In genomic region chr1:85847356-85847755, GRCh38 we compare ENCODE assay signal across 17 cellular contexts.
DNase-seq lines count a peak whose midpoint lies in the region; ATAC-seq, FAIRE-seq and TF ChIP-seq lines count a peak whose summit lies in the region.
"Had no signal": no experiment of that assay in that cellular context is flagged by ENCODE, and none has a peak within 500 bp of the region (broad histone marks: within the 10 kb centered on the region; RNA-seq: fewer than 3 reads in every experiment).

No MANE protein-coding gene starts in this region.

- no peak overlapping the region for H3K9ac ChIP-seq in astrocyte (ENCODE audit: low read length)

- no peak for ATAC-seq in GM18909 (IDR thresholded peaks at IDR 0.05; ENCODE audit: poor library complexity, unreplicated experiment)
- ATAC-seq: A549 had no signal

- H3K4me1 Mint-ChIP-seq in astrocyte (ENCODE audit: low read depth, unreplicated experiment) (peaks cover 28% of the 10 kb centered on the region), chondrocyte (ENCODE audit: low read depth) (peaks cover 30% of the 10 kb centered on the region)
- H3K4me1 Mint-ChIP-seq: CD4-positive, alpha-beta memory T cell had no signal

- TF ChIP-seq CTCF in astrocyte (IDR thresholded peaks at IDR 0.05; ENCODE audit: insufficient read depth, low read depth, low read length): no peak
- TF ChIP-seq CTCF in retinal pigment epithelial cell (conservative IDR thresholded peaks at IDR 0.05; ENCODE audit: low read depth, low read length): no peak
- TF ChIP-seq CTCF in chondrocyte (IDR thresholded peaks at IDR 0.05): no peak

- H3K4me3 ChIP-seq in astrocyte (ENCODE audit: insufficient read depth, low read depth, low read length) (no peak overlapping the region), retinal pigment epithelial cell (ENCODE audit: low read length) (no peak overlapping the region)
- H3K4me3 ChIP-seq: A549, HAP-1 had no signal

- no peaks in the 10 kb centered on the region for H3K27me3 ChIP-seq in astrocyte (ENCODE audit: insufficient read depth, low read length)
- H3K27me3 ChIP-seq: BE2C had no signal

- DNase-seq in NCI-H226: peak; percentile 3
- peak; percentile 22 for DNase-seq in astrocyte (ENCODE audit: low read depth)
- peak; percentile 42 for DNase-seq in retinal pigment epithelial cell (ENCODE audit: low read depth)
- DNase-seq in substantia nigra (lab: John Stamatoyannopoulos, UW): no peak
- DNase-seq in chondrocyte (ENCODE audit: low spot score): no peak
- DNase-seq: BE2C; CD4-positive, alpha-beta memory T cell; DMS153; DMS79 treated with DMSO at 0.1 percent for 48 hours; EL; GDM1; HFFc6 had no signal

- H3K4me3 Mint-ChIP-seq in astrocyte (ENCODE audit: unreplicated experiment): no peak overlapping the region
- no peak overlapping the region for H3K4me3 Mint-ChIP-seq in chondrocyte (ENCODE audit: unreplicated experiment)
- H3K4me3 Mint-ChIP-seq: CD4-positive, alpha-beta memory T cell; HFFc6 had no signal

- no peaks in the 10 kb centered on the region for H3K9me3 Mint-ChIP-seq in astrocyte (ENCODE audit: unreplicated experiment)
- no peaks in the 10 kb centered on the region for H3K9me3 Mint-ChIP-seq in chondrocyte (ENCODE audit: low read depth)
- H3K9me3 Mint-ChIP-seq: CD4-positive, alpha-beta memory T cell; HFFc6 had no signal

- H4K20me1 ChIP-seq in astrocyte (ENCODE audit: insufficient read depth, low read length): no peaks in the 10 kb centered on the region

- H3K36me3 Mint-ChIP-seq in astrocyte (ENCODE audit: low read depth, unreplicated experiment) (no peaks in the 10 kb centered on the region), chondrocyte (ENCODE audit: low read depth) (no peaks in the 10 kb centered on the region)
- H3K36me3 Mint-ChIP-seq: CD4-positive, alpha-beta memory T cell had no signal

- peaks cover 19% of the 10 kb centered on the region for H3K4me1 ChIP-seq in astrocyte (ENCODE audit: insufficient read depth, low read length)
- H3K4me1 ChIP-seq: BE2C had no signal

- H3K4me2 ChIP-seq in astrocyte (ENCODE audit: low read length): no peak overlapping the region

- H3K27me3 Mint-ChIP-seq in astrocyte (ENCODE audit: low read depth, unreplicated experiment): no peaks in the 10 kb centered on the region
- H3K27me3 Mint-ChIP-seq in chondrocyte (ENCODE audit: low read depth): no peaks in the 10 kb centered on the region
- H3K27me3 Mint-ChIP-seq: CD4-positive, alpha-beta memory T cell had no signal

- no peaks in the 10 kb centered on the region for H3K9me3 ChIP-seq in astrocyte (ENCODE audit: insufficient read depth, low read depth, low read length)
- H3K9me3 ChIP-seq: A549, BE2C, HAP-1 had no signal

- H3K27ac ChIP-seq in astrocyte (ENCODE audit: low read depth, low read length) (no peak overlapping the region), substantia nigra (ENCODE audit: low read depth, low read length, poor library complexity, severe bottlenecking) (no peak overlapping the region)
- H3K27ac ChIP-seq: A549, C4-2B had no signal

- FAIRE-seq in astrocyte (lab: Jason Lieb, UNC): peak; percentile 5
- FAIRE-seq: A549, H1 had no signal

- no peak overlapping the region for H2AFZ ChIP-seq in astrocyte (ENCODE audit: low read depth, low read length)

- peak overlapping the region; percentile 48 for H3K27ac Mint-ChIP-seq in astrocyte (ENCODE audit: unreplicated experiment)
- no peak overlapping the region for H3K27ac Mint-ChIP-seq in chondrocyte (ENCODE audit: unreplicated experiment)
- H3K27ac Mint-ChIP-seq: CD4-positive, alpha-beta memory T cell; HFFc6 had no signal

- no peaks in the 10 kb centered on the region for H3K36me3 ChIP-seq in astrocyte (ENCODE audit: insufficient read depth, low read length)
- H3K36me3 ChIP-seq: BE2C, HAP-1 had no signal

- no peaks in the 10 kb centered on the region for H3K79me2 ChIP-seq in astrocyte (ENCODE audit: insufficient read depth, low read length)

Comparison
In these comparisons a context has a peak if more than half of its experiments do, and no peak if none do; other contexts are left out.
1. DNase-seq: peak in NCI-H226 (single experiment), astrocyte (single experiment) and retinal pigment epithelial cell (single experiment); none in substantia nigra (0 of 49) and chondrocyte (single experiment).